Comparison of ENCODE assay signal across 1 cellular context in genomic region chr12:66169221-66170170, GRCh38.
TF ChIP-seq lines count a peak whose summit lies in the region.

A gene with protein sequence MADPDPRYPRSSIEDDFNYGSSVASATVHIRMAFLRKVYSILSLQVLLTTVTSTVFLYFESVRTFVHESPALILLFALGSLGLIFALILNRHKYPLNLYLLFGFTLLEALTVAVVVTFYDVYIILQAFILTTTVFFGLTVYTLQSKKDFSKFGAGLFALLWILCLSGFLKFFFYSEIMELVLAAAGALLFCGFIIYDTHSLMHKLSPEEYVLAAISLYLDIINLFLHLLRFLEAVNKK (minus strand): TSS chr12:66169996. CDS start chr12:66169951, 45 bp downstream.

TF ChIP-seq in K562, 482 proteins besides CTCF, POLR2A, EP300 and RAD21 (continued from another document and continues in another):
- TF ChIP-seq ZBTB40 (IDR thresholded peaks at IDR 0.05) (peak; percentile 86), ZBTB40 (CRISPR knock-in tag; IDR thresholded peaks at IDR 0.05) (no peak), NCOA1 (IDR thresholded peaks at IDR 0.05; ENCODE audit: low read depth) (peak; percentile 57; the same call in 1 of the 2 replicates), CREB1 (IDR thresholded peaks at IDR 0.05) (peak; percentile 70), CREB1 (CRISPR knock-in tag; IDR thresholded peaks at IDR 0.05) (peak; percentile 88), FOS (IDR thresholded peaks at IDR 0.05; ENCODE audit: extremely low read depth, insufficient read length) (no peak), ZHX1 (conservative IDR thresholded peaks at IDR 0.05; ENCODE audit: low read length) (0 out of 2 replicates have a peak, but pooled peaks have one; percentile 74), ZNF239 (CRISPR knock-in tag; IDR thresholded peaks at IDR 0.05) (no peak), ZNF75A (CRISPR knock-in tag; IDR thresholded peaks at IDR 0.05) (no peak), GABPA (tag; conservative IDR thresholded peaks at IDR 0.05; ENCODE audit: low read depth) (peak; percentile 93), PURB (CRISPR knock-in tag; IDR thresholded peaks at IDR 0.05; ENCODE audit: low read depth) (no peak), CEBPB (tag; IDR thresholded peaks at IDR 0.05) (peak; percentile 97), MCM2 (IDR thresholded peaks at IDR 0.05; ENCODE audit: low read depth) (0 out of 2 replicates have a peak, but pooled peaks have one; percentile 20), PML (IDR thresholded peaks at IDR 0.05; ENCODE audit: low read length) (peak; percentile 63; the same call in 1 of the 2 replicates), MCM5 (IDR thresholded peaks at IDR 0.05; ENCODE audit: low read depth) (no peak), E2F4 (CRISPR knock-in tag; IDR thresholded peaks at IDR 0.05; ENCODE audit: low read depth) (no peak), SRF (CRISPR knock-in tag; IDR thresholded peaks at IDR 0.05) (no peak; a peak in 1 of 4 replicates), CBX3 (IDR thresholded peaks at IDR 0.05; ENCODE audit: borderline replicate concordance in 1 of 2, low read length in 2 of 2) (0 out of 3 replicates have a peak, but pooled peaks of 1 of the 2 experiments have one; percentile 6), HDAC1 (IDR thresholded peaks at IDR 0.05) (no peak; a peak in 1 of 4 replicates), SP1 (CRISPR knock-in tag; IDR thresholded peaks at IDR 0.05) (peak; percentile 27; the same call in 1 of the 2 replicates), ZNF316 (IDR thresholded peaks at IDR 0.05) (peak; percentile 38), NBN (IDR thresholded peaks at IDR 0.05; ENCODE audit: low read depth) (peak; percentile 70), CSDE1 (IDR thresholded peaks at IDR 0.05) (0 out of 4 replicates have a peak, but pooled peaks of 1 of the 2 experiments have one; percentile 40), RBBP5 (IDR thresholded peaks at IDR 0.05; ENCODE audit: borderline replicate concordance, insufficient read depth, low read length, poor library complexity, severe bottlenecking) (peak; percentile 94), MLLT1 (IDR thresholded peaks at IDR 0.05) (peak in 1 of 2 experiments; percentile 100; a peak in 2 of 4 replicates), HIVEP1 (CRISPR knock-in tag; IDR thresholded peaks at IDR 0.05) (0 out of 2 replicates have a peak, but pooled peaks have one; percentile 58)
- TF ChIP-seq, protein P1, sequence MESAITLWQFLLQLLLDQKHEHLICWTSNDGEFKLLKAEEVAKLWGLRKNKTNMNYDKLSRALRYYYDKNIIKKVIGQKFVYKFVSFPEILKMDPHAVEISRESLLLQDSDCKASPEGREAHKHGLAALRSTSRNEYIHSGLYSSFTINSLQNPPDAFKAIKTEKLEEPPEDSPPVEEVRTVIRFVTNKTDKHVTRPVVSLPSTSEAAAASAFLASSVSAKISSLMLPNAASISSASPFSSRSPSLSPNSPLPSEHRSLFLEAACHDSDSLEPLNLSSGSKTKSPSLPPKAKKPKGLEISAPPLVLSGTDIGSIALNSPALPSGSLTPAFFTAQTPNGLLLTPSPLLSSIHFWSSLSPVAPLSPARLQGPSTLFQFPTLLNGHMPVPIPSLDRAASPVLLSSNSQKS (CRISPR knock-in tag; IDR thresholded peaks at IDR 0.05): no peak
- TF ChIP-seq, protein P2, sequence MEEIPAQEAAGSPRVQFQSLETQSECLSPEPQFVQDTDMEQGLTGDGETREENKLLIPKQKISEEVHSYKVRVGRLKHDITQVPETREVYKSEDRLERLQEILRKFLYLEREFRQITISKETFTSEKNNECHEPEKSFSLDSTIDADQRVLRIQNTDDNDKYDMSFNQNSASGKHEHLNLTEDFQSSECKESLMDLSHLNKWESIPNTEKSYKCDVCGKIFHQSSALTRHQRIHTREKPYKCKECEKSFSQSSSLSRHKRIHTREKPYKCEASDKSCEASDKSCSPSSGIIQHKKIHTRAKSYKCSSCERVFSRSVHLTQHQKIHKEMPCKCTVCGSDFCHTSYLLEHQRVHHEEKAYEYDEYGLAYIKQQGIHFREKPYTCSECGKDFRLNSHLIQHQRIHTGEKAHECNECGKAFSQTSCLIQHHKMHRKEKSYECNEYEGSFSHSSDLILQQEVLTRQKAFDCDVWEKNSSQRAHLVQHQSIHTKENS (CRISPR knock-in tag; IDR thresholded peaks at IDR 0.05): no peak
- TF ChIP-seq, protein P3, sequence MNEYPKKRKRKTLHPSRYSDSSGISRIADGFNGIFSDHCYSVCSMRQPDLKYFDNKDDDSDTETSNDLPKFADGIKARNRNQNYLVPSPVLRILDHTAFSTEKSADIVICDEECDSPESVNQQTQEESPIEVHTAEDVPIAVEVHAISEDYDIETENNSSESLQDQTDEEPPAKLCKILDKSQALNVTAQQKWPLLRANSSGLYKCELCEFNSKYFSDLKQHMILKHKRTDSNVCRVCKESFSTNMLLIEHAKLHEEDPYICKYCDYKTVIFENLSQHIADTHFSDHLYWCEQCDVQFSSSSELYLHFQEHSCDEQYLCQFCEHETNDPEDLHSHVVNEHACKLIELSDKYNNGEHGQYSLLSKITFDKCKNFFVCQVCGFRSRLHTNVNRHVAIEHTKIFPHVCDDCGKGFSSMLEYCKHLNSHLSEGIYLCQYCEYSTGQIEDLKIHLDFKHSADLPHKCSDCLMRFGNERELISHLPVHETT (CRISPR knock-in tag; conservative IDR thresholded peaks at IDR 0.05 in 1 of 2, IDR thresholded peaks at IDR 0.05 in 1 of 2): peak in 1 of 2 experiments; percentile 96; a peak in 2 of 4 replicates
- TF ChIP-seq, protein P4, sequence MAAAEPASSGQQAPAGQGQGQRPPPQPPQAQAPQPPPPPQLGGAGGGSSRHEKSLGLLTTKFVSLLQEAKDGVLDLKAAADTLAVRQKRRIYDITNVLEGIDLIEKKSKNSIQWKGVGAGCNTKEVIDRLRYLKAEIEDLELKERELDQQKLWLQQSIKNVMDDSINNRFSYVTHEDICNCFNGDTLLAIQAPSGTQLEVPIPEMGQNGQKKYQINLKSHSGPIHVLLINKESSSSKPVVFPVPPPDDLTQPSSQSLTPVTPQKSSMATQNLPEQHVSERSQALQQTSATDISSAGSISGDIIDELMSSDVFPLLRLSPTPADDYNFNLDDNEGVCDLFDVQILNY (CRISPR knock-in tag; IDR thresholded peaks at IDR 0.05): no peak
- TF ChIP-seq, protein P5, sequence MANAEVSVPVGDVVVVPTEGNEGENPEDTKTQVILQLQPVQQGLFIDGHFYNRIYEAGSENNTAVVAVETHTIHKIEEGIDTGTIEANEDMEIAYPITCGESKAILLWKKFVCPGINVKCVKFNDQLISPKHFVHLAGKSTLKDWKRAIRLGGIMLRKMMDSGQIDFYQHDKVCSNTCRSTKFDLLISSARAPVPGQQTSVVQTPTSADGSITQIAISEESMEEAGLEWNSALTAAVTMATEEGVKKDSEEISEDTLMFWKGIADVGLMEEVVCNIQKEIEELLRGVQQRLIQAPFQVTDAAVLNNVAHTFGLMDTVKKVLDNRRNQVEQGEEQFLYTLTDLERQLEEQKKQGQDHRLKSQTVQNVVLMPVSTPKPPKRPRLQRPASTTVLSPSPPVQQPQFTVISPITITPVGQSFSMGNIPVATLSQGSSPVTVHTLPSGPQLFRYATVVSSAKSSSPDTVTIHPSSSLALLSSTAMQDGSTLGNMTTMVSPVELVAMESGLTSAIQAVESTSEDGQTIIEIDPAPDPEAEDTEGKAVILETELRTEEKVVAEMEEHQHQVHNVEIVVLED (CRISPR knock-in tag; IDR thresholded peaks at IDR 0.05): peak; percentile 54; the same call in 1 of the 2 replicates
- TF ChIP-seq, protein P6, sequence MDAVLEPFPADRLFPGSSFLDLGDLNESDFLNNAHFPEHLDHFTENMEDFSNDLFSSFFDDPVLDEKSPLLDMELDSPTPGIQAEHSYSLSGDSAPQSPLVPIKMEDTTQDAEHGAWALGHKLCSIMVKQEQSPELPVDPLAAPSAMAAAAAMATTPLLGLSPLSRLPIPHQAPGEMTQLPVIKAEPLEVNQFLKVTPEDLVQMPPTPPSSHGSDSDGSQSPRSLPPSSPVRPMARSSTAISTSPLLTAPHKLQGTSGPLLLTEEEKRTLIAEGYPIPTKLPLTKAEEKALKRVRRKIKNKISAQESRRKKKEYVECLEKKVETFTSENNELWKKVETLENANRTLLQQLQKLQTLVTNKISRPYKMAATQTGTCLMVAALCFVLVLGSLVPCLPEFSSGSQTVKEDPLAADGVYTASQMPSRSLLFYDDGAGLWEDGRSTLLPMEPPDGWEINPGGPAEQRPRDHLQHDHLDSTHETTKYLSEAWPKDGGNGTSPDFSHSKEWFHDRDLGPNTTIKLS (IDR thresholded peaks at IDR 0.05; ENCODE audit: borderline replicate concordance, low read depth): peak; percentile 76
